In the genomic region with DNA sequence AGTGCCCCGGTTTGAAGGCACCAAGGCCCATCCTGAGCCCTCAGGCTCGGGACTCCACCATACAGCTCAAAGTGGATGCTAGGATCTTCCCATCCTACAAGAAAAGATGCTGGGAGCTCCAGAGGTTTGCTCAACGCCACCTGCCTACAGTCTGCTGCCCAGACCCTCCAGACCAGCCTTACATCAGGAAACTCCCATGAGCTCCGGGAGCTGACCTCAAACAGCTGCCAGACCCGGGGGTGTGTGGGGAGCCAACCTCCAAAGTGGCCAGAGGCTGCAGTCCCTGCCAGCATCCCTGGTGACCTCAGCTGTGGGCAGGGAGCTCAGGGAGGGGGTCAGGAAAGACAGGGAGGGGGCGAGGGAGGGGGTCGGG, we compare ENCODE assay signal across 15 cellular contexts. TPM values are rescaled to one million over a fixed set of nuclear protein-coding genes. Genes with fewer than 3 reads are reported as not detected.
DNase-seq lines count a peak whose midpoint lies in the region; ATAC-seq and TF ChIP-seq lines count a peak whose summit lies in the region.
"Had no signal": no experiment of that assay in that cellular context is flagged by ENCODE, and none has a peak within 500 bp of the region (broad histone marks: within the 10 kb centered on the region; RNA-seq: fewer than 3 reads in every experiment).

No MANE protein-coding gene starts in this region.

- intact Hi-C loops in heart left ventricle (cut with DNase I) (loop anchor here in 2 of 10 donors (5.0 to 10.0 kb wide), 2 partner anchors 1273 to 1836 kb away; no protein-coding TSS in a partner anchor), Right ventricle myocardium superior (cut with DNase I) (no loop called here), uterus (cut with DNase I; ENCODE audit: low total_unique reads) (no loop called here)

- H3K9me3 ChIP-seq in heart left ventricle (no peaks in the 10 kb centered on the region), uterus (no peaks in the 10 kb centered on the region)
- H3K9me3 ChIP-seq: breast epithelium, left lung, upper lobe of right lung had no signal

- ATAC-seq in heart left ventricle (no peak), Right ventricle myocardium superior (ENCODE audit: poor library complexity) (no peak), HG02870 (IDR thresholded peaks at IDR 0.05; ENCODE audit: unreplicated experiment) (no peak)

- WGBS in heart left ventricle, 4 donors, result 25 to 37% (median 36%) methylated on average over 7 of the region's 7 CpGs

- TF ChIP-seq POLR2A in heart left ventricle (IDR thresholded peaks at IDR 0.05) (no peak), uterus (IDR thresholded peaks at IDR 0.05) (no peak)

- H3K4me1 ChIP-seq in heart left ventricle (peaks cover 0 to 13% (median 7%) of the 10 kb centered on the region in 12 donors), uterus (no peaks in the 10 kb centered on the region)
- H3K4me1 ChIP-seq: breast epithelium had no signal

- DNase-seq in heart left ventricle, result no peak
- no peak for DNase-seq in Right ventricle myocardium superior
- DNase-seq in SK-N-DZ (ENCODE audit: low spot score), result peak; percentile 27
- DNase-seq in mesenteric fat pad (ENCODE audit: low spot score), result peak; percentile 45
- no peak for DNase-seq in uterus
- DNase-seq in NCI-H1092 treated with DMSO at 0.1 percent for 48 hours (lab: John Stamatoyannopoulos, UW), result no peak
- DNase-seq in NK-92 treated with Interleukin-12 subunit alpha and Interleukin-12 subunit beta, amount 100 ng/mL, for 24 hours (lab: John Stamatoyannopoulos, UW), result no peak
- DNase-seq: activated gamma-delta T cell treated with Interleukin-2 at 50 U/mL for 16 hours, left lung, upper lobe of right lung had no signal

- H3K36me3 ChIP-seq in heart left ventricle (no peaks in the 10 kb centered on the region), uterus (no peaks in the 10 kb centered on the region)
- H3K36me3 ChIP-seq: breast epithelium, left lung, upper lobe of right lung had no signal

- H3K4me3 ChIP-seq in heart left ventricle, result peak overlapping the region in 9 of 12 donors; percentile 20 to 51 (median 38)
- H3K4me3 ChIP-seq in uterus, result no peak overlapping the region
- H3K4me3 ChIP-seq: GM12878 had no signal

- H3K27me3 ChIP-seq in heart left ventricle (peaks cover 0 to 16% (median 0%) of the 10 kb centered on the region in 9 donors), uterus (no peaks in the 10 kb centered on the region)
- H3K27me3 ChIP-seq: breast epithelium, upper lobe of right lung had no signal

- no peak for TF ChIP-seq CTCF in heart left ventricle (IDR thresholded peaks at IDR 0.05)
- TF ChIP-seq CTCF in uterus (IDR thresholded peaks at IDR 0.05), result no peak

- H3K27ac ChIP-seq in heart left ventricle, result peak overlapping the region in 9 of 12 donors; percentile 3 to 77 (median 59)
- peak overlapping the region; percentile 41 to 50 for H3K27ac ChIP-seq in uterus
- H3K27ac ChIP-seq: left lung, upper lobe of right lung had no signal

RNA-seq across cellular contexts. Expression of a gene that starts 43.8 kb away (rescaled TPM):
- total RNA-seq in heart left ventricle (not detected), Right ventricle myocardium superior (not detected), mesenteric fat pad (not detected), uterus (not detected)
- not detected for polyA plus RNA-seq in heart left ventricle
- not detected in 2 replicates for polyA plus RNA-seq in SK-N-DZ (2014; cell fraction: cytosol; rRNA removed)
- not detected in 2 replicates for polyA plus RNA-seq in SK-N-DZ (2014; cell fraction: nucleus; rRNA removed)
- total RNA-seq: Daoy, GM12878, left lung, occipital lobe, upper lobe of right lung had no signal
- polyA plus RNA-seq: GM12878 had no signal

Comparison
In these comparisons a context has a peak if more than half of its experiments do, and no peak if none do; other contexts are left out.
1. DNase-seq: peak in SK-N-DZ (single experiment) and mesenteric fat pad (single experiment); none in heart left ventricle (0 of 5), Right ventricle myocardium superior (single experiment), uterus (0 of 2), NCI-H1092 treated with DMSO at 0.1 percent for 48 hours (single experiment) and NK-92 treated with Interleukin-12 subunit alpha and Interleukin-12 subunit beta, amount 100 ng/mL, for 24 hours (single experiment).
2. H3K4me3 ChIP-seq: peak in heart left ventricle (9 of 12); none in uterus (0 of 2).